In genomic region chr9:120344230-120344629, GRCh38 we compare ENCODE assay signal across 1 cellular context.
TF ChIP-seq lines count a peak whose summit lies in the region.

No MANE protein-coding gene starts in this region.

TF ChIP-seq in IMR-90, 13 proteins besides CTCF, POLR2A, EP300 and RAD21 (continued from another document):
- peak; percentile 87 for TF ChIP-seq CEBPB (IDR thresholded peaks at IDR 0.05; ENCODE audit: low read depth, low read length)
- TF ChIP-seq ELK1 (IDR thresholded peaks at IDR 0.05; ENCODE audit: borderline replicate concordance, low read depth, low read length) = no peak
- no peak for TF ChIP-seq MAZ (IDR thresholded peaks at IDR 0.05; ENCODE audit: borderline replicate concordance, low read depth, low read length)
- TF ChIP-seq RFX5 (IDR thresholded peaks at IDR 0.05; ENCODE audit: low read depth, low read length) = no peak
- no peak for TF ChIP-seq USF2 (IDR thresholded peaks at IDR 0.05; ENCODE audit: low read depth, low read length)
- TF ChIP-seq MXI1 (IDR thresholded peaks at IDR 0.05; ENCODE audit: borderline replicate concordance, low read depth, low read length) = no peak
- no peak for TF ChIP-seq SMC3 (IDR thresholded peaks at IDR 0.05; ENCODE audit: low read depth, low read length)
